Comparison of ENCODE assay signal across 8 cellular contexts in the genomic region with DNA sequence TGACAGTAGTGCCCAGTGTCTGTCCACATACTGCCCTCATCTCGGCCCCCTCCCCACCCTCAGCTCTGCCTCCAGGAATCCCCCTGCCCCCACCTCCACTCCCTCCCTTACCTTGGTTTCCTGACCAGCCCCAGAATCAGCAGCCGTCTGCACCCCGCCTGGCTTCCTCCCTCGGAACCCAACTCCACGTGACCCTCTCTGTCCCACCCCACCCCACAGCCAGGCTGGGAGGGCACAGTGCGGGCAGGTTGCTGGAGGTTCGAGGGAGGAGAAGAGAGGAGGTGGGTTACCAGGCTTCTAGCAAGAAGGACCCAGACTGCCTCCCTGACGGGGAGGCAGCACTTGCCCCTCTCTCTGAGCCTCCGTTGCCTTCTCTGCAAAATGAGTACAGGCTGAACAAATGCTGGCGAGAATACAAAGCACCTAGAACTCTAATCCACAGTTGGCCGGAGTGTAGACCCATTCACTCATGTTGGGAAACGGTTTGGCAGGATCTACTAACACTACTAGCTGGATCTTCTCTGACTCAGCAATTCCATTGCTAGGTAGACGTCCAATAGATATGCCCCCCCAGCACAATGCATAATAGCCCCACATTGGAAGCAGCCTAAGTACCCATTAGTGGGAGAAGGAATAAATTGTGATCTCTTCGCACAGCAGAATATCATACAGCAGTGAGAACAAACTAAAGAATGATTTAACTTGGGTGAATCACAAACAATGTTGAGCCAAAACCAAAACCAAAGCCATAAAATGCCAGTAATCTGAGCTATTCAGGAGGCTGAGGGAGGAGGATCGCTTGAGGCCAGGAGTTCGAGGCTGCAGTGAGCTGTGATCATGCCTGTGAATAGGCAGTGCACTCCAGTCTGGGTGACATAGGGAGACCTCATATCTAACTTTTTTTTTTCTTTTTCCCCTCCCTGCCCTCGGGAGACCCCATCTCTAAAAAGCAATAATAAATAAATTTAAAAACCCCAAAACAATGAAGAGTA. TPM values are rescaled to one million over a fixed set of nuclear protein-coding genes. Genes with fewer than 3 reads are reported as not detected.
A peak's percentile ranks its signal among the peaks of the same experiment; 100 is the strongest.
DNase-seq lines count a peak whose midpoint lies in the region; ATAC-seq, FAIRE-seq and TF ChIP-seq lines count a peak whose summit lies in the region.

Gene RASAL3, minus strand, starts transcription at position 151 of the 992 bp plus-strand sequence. CDS start 186 bp downstream, outside the sequence.

- DNase-seq in A549 (ENCODE audit: low read depth in 1 of 2, low spot score in 1 of 2) (no peak), small intestine (peak; percentile 47), NCI-H2171 treated with DMSO at 0.1 percent for 48 hours (lab: John Stamatoyannopoulos, UW) (no peak), NCI-H748 (lab: John Stamatoyannopoulos, UW; ENCODE audit: unreplicated experiment) (no peak)
- DNase-seq in activated CD4-positive, CD25-positive, alpha-beta regulatory T cell treated with anti-CD3 and anti-CD28 coated beads, Interleukin-2, amount 50 U/mL, for 16 hours (ENCODE audit: low read depth, low spot score), result peak; percentile 30

- no peak for TF ChIP-seq EP300 in A549 (IDR thresholded peaks at IDR 0.05)

- H3K27ac ChIP-seq in A549, result no peak within 1 kb of the TSS
- H3K27ac ChIP-seq in duodenal mucosa (ENCODE audit: low read depth, low read length), result peak within 1 kb of the TSS; percentile 73
- peak within 1 kb of the TSS; percentile 38 to 87 for H3K27ac ChIP-seq in small intestine (ENCODE audit: low read depth in 1 of 2, low read length in 1 of 2)

- TF ChIP-seq CTCF in A549 (IDR thresholded peaks at IDR 0.05), result no peak

- WGBS in A549 (ENCODE audit: missing lambda C conversion rate), result 75% methylated on average over 17 of the region's 17 CpGs
- 30 to 37% (median 32%) methylated on average over 15 to 17 of the region's 17 CpGs for WGBS in small intestine, 3 donors

- no peaks in the 10 kb centered on the region for H3K36me3 ChIP-seq in duodenal mucosa (ENCODE audit: control insufficient read depth in 1 of 2, insufficient read depth in 2 of 2, low read length in 2 of 2)
- no peaks in the 10 kb centered on the region for H3K36me3 ChIP-seq in small intestine (ENCODE audit: control insufficient read depth in 2 of 2, insufficient read depth in 2 of 2, low read length in 2 of 2)

- H3K4me3 ChIP-seq in A549 (no peak within 1 kb of the TSS), duodenal mucosa (ENCODE audit: low read depth in 1 of 2, low read length in 2 of 2) (peak within 1 kb of the TSS; percentile 57 to 68), small intestine (ENCODE audit: low read depth in 1 of 2, low read length in 2 of 2) (peak within 1 kb of the TSS; percentile 51 to 53)

- POLR2A ChIA-PET in A549 (lab: Yijun Ruan, JAX), result no interaction called here

- H3K4me2 ChIP-seq in A549, result no peak within 1 kb of the TSS

- FAIRE-seq in A549 (lab: Jason Lieb, UNC) (no peak), small intestine (lab: Jason Lieb, UNC) (no peak)

- ATAC-seq in A549 (no peak), HG02759 (IDR thresholded peaks at IDR 0.05; ENCODE audit: unreplicated experiment) (peak; percentile 54), HG03025 (IDR thresholded peaks at IDR 0.05; ENCODE audit: low FRiP score, unreplicated experiment) (no peak)

- no peak for TF ChIP-seq POLR2A in A549 (IDR thresholded peaks at IDR 0.05; ENCODE audit: low read length)

- no peak for TF ChIP-seq RAD21 in A549 (conservative IDR thresholded peaks at IDR 0.05 in 1 of 2, IDR thresholded peaks at IDR 0.05 in 1 of 2)

- H3K4me1 ChIP-seq in A549, result peaks cover 12% of the 10 kb centered on the region
- H3K4me1 ChIP-seq in duodenal mucosa (ENCODE audit: control insufficient read depth in 1 of 2, insufficient read depth in 2 of 2, low read length in 2 of 2), result peaks cover 0 to 17% of the 10 kb centered on the region in 2 donors
- H3K4me1 ChIP-seq in small intestine (ENCODE audit: control insufficient read depth in 2 of 2, insufficient read depth in 1 of 2, low read depth in 1 of 2, low read length in 1 of 2), result no peaks in the 10 kb centered on the region

- CTCF ChIA-PET in A549 (lab: Yijun Ruan, JAX), result no interaction called here

- H3K9me3 ChIP-seq in A549 (no peaks in the 10 kb centered on the region), duodenal mucosa (ENCODE audit: control insufficient read depth in 1 of 2, low read length in 2 of 2) (no peaks in the 10 kb centered on the region), small intestine (ENCODE audit: control insufficient read depth, low read depth) (no peaks in the 10 kb centered on the region)

- peak within 1 kb of the TSS; percentile 10 to 18 for H3K9ac ChIP-seq in duodenal mucosa (ENCODE audit: low read depth in 1 of 2, low read length in 2 of 2)

- H3K27me3 ChIP-seq in duodenal mucosa (ENCODE audit: control insufficient read depth in 1 of 2, insufficient read depth in 2 of 2, low read length in 2 of 2) (peaks cover 10 to 11% of the 10 kb centered on the region in 2 donors), small intestine (ENCODE audit: control insufficient read depth in 2 of 2, insufficient read depth in 2 of 2, low read length in 2 of 2) (peaks cover 0 to 6% of the 10 kb centered on the region in 2 donors)

TF ChIP-seq in A549, 52 proteins besides CTCF, POLR2A, EP300 and RAD21:
- TF ChIP-seq SMC3 (IDR thresholded peaks at IDR 0.05) (no peak), MAFK (IDR thresholded peaks at IDR 0.05; ENCODE audit: partially characterized antibody) (peak; percentile 22)
TF ChIP-seq in A549: peak in this region for 1.

RNA-seq across cellular contexts. Expression of gene RASAL3, which starts in this region (rescaled TPM):
- polyA plus RNA-seq in A549 (2011; rRNA removed) (0.03 TPM in 1 of 2 replicates, not detected in the other), A549 (2017; fragmentation: RNase III; extraction: RNeasy Plus Mini Kit Qiagen cat#74134 plus additional on column Dnase treatment) (not detected in 3 replicates), small intestine (1 to 10 TPM; 1.3 to 8.1 (median 2.6) TPM)
- polyA plus RNA-seq in A549 (2012; cell fraction: cytosol; rRNA removed), result 0.03 and 0.26 TPM in 2 replicates
- 0.05 TPM in 2 replicates for polyA plus RNA-seq in A549 (2012; cell fraction: nucleus; rRNA removed)
- 0.12 TPM in 1 of 2 replicates, not detected in the other for polyA minus RNA-seq in A549 (2011; rRNA and poly(A)+ RNA removed)

Comparison
In these comparisons a context has a peak if more than half of its experiments do, and no peak if none do; other contexts are left out.
1. DNase-seq: peak in activated CD4-positive, CD25-positive, alpha-beta regulatory T cell treated with anti-CD3 and anti-CD28 coated beads, Interleukin-2, amount 50 U/mL, for 16 hours (single experiment) and small intestine (single experiment); none in A549 (0 of 2), NCI-H2171 treated with DMSO at 0.1 percent for 48 hours (single experiment) and NCI-H748 (single experiment).
2. H3K27ac ChIP-seq: peak in duodenal mucosa (single experiment) and small intestine (2 of 2); none in A549 (0 of 2).